1 cellular context compared by ENCODE assay signal in the genomic region with DNA sequence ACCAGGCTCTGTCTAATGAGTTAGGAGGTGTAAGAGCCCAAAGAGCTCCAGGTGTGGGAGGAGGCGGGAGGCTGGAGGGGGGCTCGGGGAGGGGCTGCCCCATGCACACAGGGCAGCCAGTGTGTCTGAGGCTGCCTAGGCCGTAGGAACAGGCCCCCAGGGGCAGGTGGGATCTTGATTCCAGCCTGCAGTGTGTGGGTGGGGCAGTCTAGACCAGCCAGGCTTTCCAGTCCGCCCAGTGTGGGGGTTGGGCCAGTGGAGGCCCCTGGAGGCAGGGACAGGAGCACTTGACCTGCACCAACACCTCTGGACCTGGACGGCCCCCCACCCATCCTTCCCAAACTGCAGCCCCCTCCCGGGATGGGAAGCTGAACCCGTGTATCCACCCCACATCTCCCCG.
TF ChIP-seq lines count a peak whose summit lies in the region.

No MANE protein-coding gene starts in this region.

TF ChIP-seq in GM23338, 12 proteins besides CTCF, POLR2A, EP300 and RAD21 (continued from another document):
- no peak for TF ChIP-seq REST (IDR thresholded peaks at IDR 0.05; ENCODE audit: unreplicated experiment)
- no peak for TF ChIP-seq STAT1 (IDR thresholded peaks at IDR 0.05; ENCODE audit: unreplicated experiment)
- TF ChIP-seq JUNB (IDR thresholded peaks at IDR 0.05; ENCODE audit: unreplicated experiment): no peak
- TF ChIP-seq, protein P1, sequence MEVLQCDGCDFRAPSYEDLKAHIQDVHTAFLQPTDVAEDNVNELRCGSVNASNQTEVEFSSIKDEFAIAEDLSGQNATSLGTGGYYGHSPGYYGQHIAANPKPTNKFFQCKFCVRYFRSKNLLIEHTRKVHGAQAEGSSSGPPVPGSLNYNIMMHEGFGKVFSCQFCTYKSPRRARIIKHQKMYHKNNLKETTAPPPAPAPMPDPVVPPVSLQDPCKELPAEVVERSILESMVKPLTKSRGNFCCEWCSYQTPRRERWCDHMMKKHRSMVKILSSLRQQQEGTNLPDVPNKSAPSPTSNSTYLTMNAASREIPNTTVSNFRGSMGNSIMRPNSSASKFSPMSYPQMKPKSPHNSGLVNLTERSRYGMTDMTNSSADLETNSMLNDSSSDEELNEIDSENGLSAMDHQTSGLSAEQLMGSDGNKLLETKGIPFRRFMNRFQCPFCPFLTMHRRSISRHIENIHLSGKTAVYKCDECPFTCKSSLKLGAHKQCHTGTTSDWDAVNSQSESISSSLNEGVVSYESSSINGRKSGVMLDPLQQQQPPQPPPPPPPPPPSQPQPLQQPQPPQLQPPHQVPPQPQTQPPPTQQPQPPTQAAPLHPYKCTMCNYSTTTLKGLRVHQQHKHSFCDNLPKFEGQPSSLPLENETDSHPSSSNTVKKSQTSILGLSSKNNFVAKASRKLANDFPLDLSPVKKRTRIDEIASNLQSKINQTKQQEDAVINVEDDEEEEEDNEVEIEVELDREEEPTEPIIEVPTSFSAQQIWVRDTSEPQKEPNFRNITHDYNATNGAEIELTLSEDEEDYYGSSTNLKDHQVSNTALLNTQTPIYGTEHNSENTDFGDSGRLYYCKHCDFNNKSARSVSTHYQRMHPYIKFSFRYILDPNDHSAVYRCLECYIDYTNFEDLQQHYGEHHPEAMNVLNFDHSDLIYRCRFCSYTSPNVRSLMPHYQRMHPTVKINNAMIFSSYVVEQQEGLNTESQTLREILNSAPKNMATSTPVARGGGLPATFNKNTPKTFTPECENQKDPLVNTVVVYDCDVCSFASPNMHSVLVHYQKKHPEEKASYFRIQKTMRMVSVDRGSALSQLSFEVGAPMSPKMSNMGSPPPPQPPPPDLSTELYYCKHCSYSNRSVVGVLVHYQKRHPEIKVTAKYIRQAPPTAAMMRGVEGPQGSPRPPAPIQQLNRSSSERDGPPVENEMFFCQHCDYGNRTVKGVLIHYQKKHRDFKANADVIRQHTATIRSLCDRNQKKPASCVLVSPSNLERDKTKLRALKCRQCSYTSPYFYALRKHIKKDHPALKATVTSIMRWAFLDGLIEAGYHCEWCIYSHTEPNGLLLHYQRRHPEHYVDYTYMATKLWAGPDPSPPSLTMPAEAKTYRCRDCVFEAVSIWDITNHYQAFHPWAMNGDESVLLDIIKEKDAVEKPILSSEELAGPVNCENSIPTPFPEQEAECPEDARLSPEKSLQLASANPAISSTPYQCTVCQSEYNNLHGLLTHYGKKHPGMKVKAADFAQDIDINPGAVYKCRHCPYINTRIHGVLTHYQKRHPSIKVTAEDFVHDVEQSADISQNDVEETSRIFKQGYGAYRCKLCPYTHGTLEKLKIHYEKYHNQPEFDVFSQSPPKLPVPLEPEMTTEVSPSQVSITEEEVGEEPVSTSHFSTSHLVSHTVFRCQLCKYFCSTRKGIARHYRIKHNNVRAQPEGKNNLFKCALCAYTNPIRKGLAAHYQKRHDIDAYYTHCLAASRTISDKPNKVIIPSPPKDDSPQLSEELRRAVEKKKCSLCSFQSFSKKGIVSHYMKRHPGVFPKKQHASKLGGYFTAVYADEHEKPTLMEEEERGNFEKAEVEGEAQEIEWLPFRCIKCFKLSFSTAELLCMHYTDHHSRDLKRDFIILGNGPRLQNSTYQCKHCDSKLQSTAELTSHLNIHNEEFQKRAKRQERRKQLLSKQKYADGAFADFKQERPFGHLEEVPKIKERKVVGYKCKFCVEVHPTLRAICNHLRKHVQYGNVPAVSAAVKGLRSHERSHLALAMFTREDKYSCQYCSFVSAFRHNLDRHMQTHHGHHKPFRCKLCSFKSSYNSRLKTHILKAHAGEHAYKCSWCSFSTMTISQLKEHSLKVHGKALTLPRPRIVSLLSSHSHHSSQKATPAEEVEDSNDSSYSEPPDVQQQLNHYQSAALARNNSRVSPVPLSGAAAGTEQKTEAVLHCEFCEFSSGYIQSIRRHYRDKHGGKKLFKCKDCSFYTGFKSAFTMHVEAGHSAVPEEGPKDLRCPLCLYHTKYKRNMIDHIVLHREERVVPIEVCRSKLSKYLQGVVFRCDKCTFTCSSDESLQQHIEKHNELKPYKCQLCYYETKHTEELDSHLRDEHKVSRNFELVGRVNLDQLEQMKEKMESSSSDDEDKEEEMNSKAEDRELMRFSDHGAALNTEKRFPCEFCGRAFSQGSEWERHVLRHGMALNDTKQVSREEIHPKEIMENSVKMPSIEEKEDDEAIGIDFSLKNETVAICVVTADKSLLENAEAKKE (CRISPR knock-in tag; IDR thresholded peaks at IDR 0.05): no peak
- no peak for TF ChIP-seq ETS1 (IDR thresholded peaks at IDR 0.05)
- no peak for TF ChIP-seq EZH2 (IDR thresholded peaks at IDR 0.05; ENCODE audit: low read depth, unreplicated experiment)
- TF ChIP-seq ZNF331 (CRISPR knock-in tag; IDR thresholded peaks at IDR 0.05; ENCODE audit: low read depth): no peak
- TF ChIP-seq ZNF114 (CRISPR knock-in tag; IDR thresholded peaks at IDR 0.05): no peak
- TF ChIP-seq NANOG (IDR thresholded peaks at IDR 0.05; ENCODE audit: borderline replicate concordance): no peak
- no peak for TF ChIP-seq EZH2phosphoT487 (IDR thresholded peaks at IDR 0.05; ENCODE audit: unreplicated experiment)
